Comparison of ENCODE assay signal across 1 cellular context in the genomic region with DNA sequence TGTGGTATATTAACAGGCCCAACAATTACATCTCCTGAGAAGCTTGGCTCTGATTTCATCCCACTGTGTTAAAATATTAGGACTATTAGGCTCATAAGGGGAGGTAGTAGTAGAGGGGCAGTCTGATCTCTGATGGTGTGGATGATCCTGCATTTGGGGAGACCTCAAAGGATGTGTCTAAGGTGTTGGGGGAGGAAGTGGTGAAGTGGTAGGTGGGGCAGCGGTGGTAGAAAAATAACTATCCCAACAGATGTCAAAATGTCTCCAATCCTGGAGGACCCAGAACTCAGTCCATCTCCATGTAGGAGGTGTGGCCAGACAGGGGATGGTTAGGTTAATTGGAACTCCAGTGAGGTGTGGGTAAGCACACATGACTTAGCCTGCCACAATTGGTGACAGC.
TF ChIP-seq lines count a peak whose summit lies in the region.

No MANE protein-coding gene starts in this region.

TF ChIP-seq in H1, 55 proteins besides CTCF, POLR2A, EP300 and RAD21:
- TF ChIP-seq GABPA (IDR thresholded peaks at IDR 0.05; ENCODE audit: borderline replicate concordance, insufficient read depth, low read length) (no peak), KDM4A (IDR thresholded peaks at IDR 0.05; ENCODE audit: low read depth, low read length, severe bottlenecking) (no peak), SAP30 (IDR thresholded peaks at IDR 0.05; ENCODE audit: insufficient read depth, insufficient replicate concordance, low read length) (no peak), NRF1 (IDR thresholded peaks at IDR 0.05; ENCODE audit: low read depth, low read length) (no peak), RNF2 (IDR thresholded peaks at IDR 0.05; ENCODE audit: borderline replicate concordance, low read depth, low read length, missing control alignments, poor library complexity, severe bottlenecking) (no peak), SP2 (IDR thresholded peaks at IDR 0.05; ENCODE audit: low read length) (no peak), SRF (IDR thresholded peaks at IDR 0.05; ENCODE audit: low read depth, low read length) (no peak), BRCA1 (IDR thresholded peaks at IDR 0.05; ENCODE audit: low read depth, low read length) (no peak)
- TF ChIP-seq, protein P1, sequence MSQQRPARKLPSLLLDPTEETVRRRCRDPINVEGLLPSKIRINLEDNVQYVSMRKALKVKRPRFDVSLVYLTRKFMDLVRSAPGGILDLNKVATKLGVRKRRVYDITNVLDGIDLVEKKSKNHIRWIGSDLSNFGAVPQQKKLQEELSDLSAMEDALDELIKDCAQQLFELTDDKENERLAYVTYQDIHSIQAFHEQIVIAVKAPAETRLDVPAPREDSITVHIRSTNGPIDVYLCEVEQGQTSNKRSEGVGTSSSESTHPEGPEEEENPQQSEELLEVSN (IDR thresholded peaks at IDR 0.05), result no peak
TF ChIP-seq in H1: peak in this region for 0.
